In genomic region chr4:177699365-177700213, GRCh38 we compare ENCODE assay signal across 20 cellular contexts.
DNase-seq lines count a peak whose midpoint lies in the region; ATAC-seq, FAIRE-seq and TF ChIP-seq lines count a peak whose summit lies in the region.
"Had no signal": no experiment of that assay in that cellular context is flagged by ENCODE, and none has a peak within 500 bp of the region (broad histone marks: within the 10 kb centered on the region; RNA-seq: fewer than 3 reads in every experiment).

No MANE protein-coding gene starts in this region.

- no peak overlapping the region for H3K4me3 ChIP-seq in A549
- no peak overlapping the region for H3K4me3 ChIP-seq in cardiac fibroblast (replicated peaks in 1 of 2; ENCODE audit: low read depth in 2 of 2, low read length in 2 of 2)
- no peak overlapping the region for H3K4me3 ChIP-seq in tibial artery
- H3K4me3 ChIP-seq in CD8-positive, alpha-beta T cell (ENCODE audit: low read depth, low read length): no peak overlapping the region
- H3K4me3 ChIP-seq: GM23338, SJSA1, stomach had no signal

- no peaks in the 10 kb centered on the region for H3K36me3 ChIP-seq in tibial artery
- H3K36me3 ChIP-seq in CD8-positive, alpha-beta T cell (ENCODE audit: insufficient read depth, low read length): no peaks in the 10 kb centered on the region
- H3K36me3 ChIP-seq: SJSA1, stomach had no signal

- intact Hi-C loops in tibial artery (cut with DNase I; ENCODE audit: low total_unique reads): no loop called here
- intact Hi-C loops in CD8-positive, alpha-beta T cell (cut with DNase I, micrococcal nuclease): no loop called here

- no peak for TF ChIP-seq EP300 in A549 (IDR thresholded peaks at IDR 0.05)

- no peaks in the 10 kb centered on the region for H3K9me3 ChIP-seq in A549
- no peaks in the 10 kb centered on the region for H3K9me3 ChIP-seq in tibial artery
- no peaks in the 10 kb centered on the region for H3K9me3 ChIP-seq in CD8-positive, alpha-beta T cell (ENCODE audit: low read length)
- H3K9me3 ChIP-seq: SJSA1 had no signal

- no peak for TF ChIP-seq RAD21 in A549 (conservative IDR thresholded peaks at IDR 0.05 in 1 of 2, IDR thresholded peaks at IDR 0.05 in 1 of 2)

- no peaks in the 10 kb centered on the region for H3K36me3 Mint-ChIP-seq in CD8-positive, alpha-beta T cell
- H3K36me3 Mint-ChIP-seq: CD8-positive, alpha-beta memory T cell; memory B cell had no signal

- TF ChIP-seq POLR2A in A549 (IDR thresholded peaks at IDR 0.05; ENCODE audit: low read length): no peak

- CTCF ChIA-PET in A549 (lab: Yijun Ruan, JAX): no interaction called here
- CTCF ChIA-PET in CD8-positive, alpha-beta T cell (lab: Charles Lee): no interaction called here

- ATAC-seq in A549 (peak in 1 of 2 experiments; percentile 19; a peak in 1 of 6 replicates), GM21515 (IDR thresholded peaks at IDR 0.05; ENCODE audit: unreplicated experiment) (no peak)
- no peak for ATAC-seq in CD8-positive, alpha-beta T cell
- ATAC-seq: GM23338 had no signal

- no peaks in the 10 kb centered on the region for H3K27me3 Mint-ChIP-seq in CD8-positive, alpha-beta T cell (ENCODE audit: low read depth)
- H3K27me3 Mint-ChIP-seq: memory B cell had no signal

- H3K4me1 ChIP-seq in A549: no peaks in the 10 kb centered on the region
- H3K4me1 ChIP-seq in tibial artery: no peaks in the 10 kb centered on the region
- no peaks in the 10 kb centered on the region for H3K4me1 ChIP-seq in CD8-positive, alpha-beta T cell (ENCODE audit: insufficient read depth, low read length)
- H3K4me1 ChIP-seq: SJSA1, stomach had no signal

- DNase-seq in A549 (ENCODE audit: low read depth in 1 of 2, low spot score in 1 of 2): peak in 1 of 2 experiments; percentile 7
- DNase-seq in M059J (ENCODE audit: low read depth): peak; percentile 20
- DNase-seq in cardiac fibroblast (ENCODE audit: low read depth in 2 of 2): peak; percentile 6 to 61
- peak; percentile 86 for DNase-seq in kidney tubule cell (ENCODE audit: low spot score)
- DNase-seq in CD1c-positive myeloid dendritic cell (ENCODE audit: extremely low spot score): no peak
- no peak for DNase-seq in tibial artery
- DNase-seq in CD8-positive, alpha-beta T cell: no peak
- DNase-seq: activated CD4-positive, alpha-beta T cell treated with anti-CD3 and anti-CD28 coated beads for 48 hours; activated naive CD4-positive, alpha-beta T cell treated with anti-CD3 and anti-CD28 coated beads, Interleukin-2, amount 50 U/mL, for 16 hours; CD8-positive, alpha-beta memory T cell; central memory CD4-positive, alpha-beta T cell; effector CD8-positive, alpha-beta T cell; NCI-H510A; stomach had no signal

- no peaks in the 10 kb centered on the region for H3K4me1 Mint-ChIP-seq in CD8-positive, alpha-beta T cell (ENCODE audit: low read depth)
- H3K4me1 Mint-ChIP-seq: CD8-positive, alpha-beta memory T cell; memory B cell; nephron had no signal

- H3K27ac Mint-ChIP-seq in CD8-positive, alpha-beta T cell: no peak overlapping the region
- H3K27ac Mint-ChIP-seq: CD8-positive, alpha-beta memory T cell; GM23338; memory B cell; nephron had no signal

- no peak overlapping the region for H3K27ac ChIP-seq in A549
- H3K27ac ChIP-seq in tibial artery: no peak overlapping the region
- H3K27ac ChIP-seq in CD8-positive, alpha-beta T cell (ENCODE audit: low read depth, low read length): no peak overlapping the region
- H3K27ac ChIP-seq: SJSA1, stomach had no signal

- 48% methylated on average over 5 of the region's 5 CpGs for WGBS in A549 (ENCODE audit: missing lambda C conversion rate)

- POLR2A ChIA-PET in A549 (lab: Yijun Ruan, JAX): no interaction called here
- POLR2A ChIA-PET in CD8-positive, alpha-beta T cell (lab: Charles Lee): no interaction called here

- no peaks in the 10 kb centered on the region for H3K27me3 ChIP-seq in tibial artery
- H3K27me3 ChIP-seq in CD8-positive, alpha-beta T cell (ENCODE audit: insufficient read depth, low read length): no peaks in the 10 kb centered on the region
- H3K27me3 ChIP-seq: SJSA1, stomach had no signal

- TF ChIP-seq CTCF in A549 (IDR thresholded peaks at IDR 0.05): no peak
- TF ChIP-seq CTCF in cardiac fibroblast (IDR thresholded peaks at IDR 0.05; ENCODE audit: low read depth, low read length): no peak
- no peak for TF ChIP-seq CTCF in tibial artery (IDR thresholded peaks at IDR 0.05)
- TF ChIP-seq CTCF in CD8-positive, alpha-beta T cell (IDR thresholded peaks at IDR 0.05): no peak

- no peaks in the 10 kb centered on the region for H3K9me3 Mint-ChIP-seq in CD8-positive, alpha-beta T cell

- FAIRE-seq in A549 (lab: Jason Lieb, UNC): no peak
- FAIRE-seq: urothelium cell line had no signal

- no peak overlapping the region for H3K4me3 Mint-ChIP-seq in CD8-positive, alpha-beta T cell
- H3K4me3 Mint-ChIP-seq: CD8-positive, alpha-beta memory T cell; GM23338; memory B cell; nephron had no signal

- no peak overlapping the region for H3K4me2 ChIP-seq in A549
- H3K4me2 ChIP-seq: GM23338 had no signal

TF ChIP-seq in A549, 52 proteins besides CTCF, POLR2A, EP300 and RAD21:
- TF ChIP-seq NFE2L2 (conservative IDR thresholded peaks at IDR 0.05; ENCODE audit: low read length) (peak; percentile 84), JUNB (IDR thresholded peaks at IDR 0.05) (no peak)

Comparison
In these comparisons a context has a peak if more than half of its experiments do, and no peak if none do; other contexts are left out.
1. DNase-seq: peak in M059J (single experiment), cardiac fibroblast (2 of 2) and kidney tubule cell (single experiment); none in CD1c-positive myeloid dendritic cell (single experiment), tibial artery (0 of 2) and CD8-positive, alpha-beta T cell (0 of 7).